Comparison of ENCODE assay signal across 21 cellular contexts in genomic region chr11:12274558-12275197, GRCh38.
DNase-seq lines count a peak whose midpoint lies in the region; ATAC-seq, FAIRE-seq and TF ChIP-seq lines count a peak whose summit lies in the region.
"Had no signal": no experiment of that assay in that cellular context is flagged by ENCODE, and none has a peak within 500 bp of the region (broad histone marks: within the 10 kb centered on the region; RNA-seq: fewer than 3 reads in every experiment).

No MANE protein-coding gene starts in this region.

- no peaks in the 10 kb centered on the region for H3K9me3 ChIP-seq in tibial artery
- H3K9me3 ChIP-seq in esophagus squamous epithelium = no peaks in the 10 kb centered on the region
- H3K9me3 ChIP-seq in kidney (ENCODE audit: control insufficient read depth in 1 of 2, low read length in 2 of 2) = no peaks in the 10 kb centered on the region
- H3K9me3 ChIP-seq: upper lobe of right lung had no signal

- no peaks in the 10 kb centered on the region for H3K36me3 Mint-ChIP-seq in activated naive CD8-positive, alpha-beta T cell treated with anti-CD3 and anti-CD28 coated beads, Interleukin-2, amount 10 ng/mL, durations not matched to agents 7 days and 5 days
- H3K36me3 Mint-ChIP-seq in activated naive CD8-positive, alpha-beta T cell treated with anti-CD3 and anti-CD28 coated beads, Interleukin-2, amount 50 U/mL, for 24 hours (ENCODE audit: low read depth) = no peaks in the 10 kb centered on the region
- H3K36me3 Mint-ChIP-seq: activated naive CD4-positive, alpha-beta T cell treated with anti-CD3 and anti-CD28 coated beads, Interleukin-2, amount 10 ng/mL, durations not matched to agents 7 days and 5 days; mesothelial cell of epicardium; stimulated activated memory B cell treated with anti-CD40 and anti-IgM and Interleukin-4, amounts not matched to agents 10 μg/mL and 1 μg/mL and 100 μg/mL, for 72 hours had no signal

- intact Hi-C loops in tibial artery (cut with DNase I; ENCODE audit: low total_unique reads) (loop anchor here (10.0 kb wide), 2 partner anchors 340 to 460 kb away; no protein-coding TSS in a partner anchor), esophagus squamous epithelium (cut with DNase I) (no loop called here), kidney (cut with DNase I) (loop anchor here (10.0 kb wide), 1 partner anchor 350 kb away; no protein-coding TSS in a partner anchor)

- no peak overlapping the region for H3K27ac ChIP-seq in tibial artery
- H3K27ac ChIP-seq in esophagus squamous epithelium = no peak overlapping the region
- no peak overlapping the region for H3K27ac ChIP-seq in kidney (ENCODE audit: low read depth in 2 of 2, low read length in 2 of 2)
- H3K27ac ChIP-seq: skin epidermis, upper lobe of right lung, VCaP had no signal

- no peak for FAIRE-seq in kidney (lab: Jason Lieb, UNC)
- FAIRE-seq: endometrium, H54 had no signal

- peak; percentile 15 for DNase-seq in activated naive CD8-positive, alpha-beta T cell treated with anti-CD3 and anti-CD28 coated beads, Interleukin-2, amount 10 ng/mL, durations not matched to agents 7 days and 5 days
- no peak for DNase-seq in activated naive CD8-positive, alpha-beta T cell treated with anti-CD3 and anti-CD28 coated beads, Interleukin-2, amount 50 U/mL, for 24 hours
- peak; percentile 55 for DNase-seq in amniotic epithelial cell (ENCODE audit: low read depth)
- peak; percentile 36 for DNase-seq in fibroblast of pulmonary artery (ENCODE audit: low read depth)
- peak; percentile 11 to 49 for DNase-seq in tibial artery
- DNase-seq in esophagus squamous epithelium (lab: John Stamatoyannopoulos, UW) = no peak
- no peak for DNase-seq in kidney
- DNase-seq in SIG-M5 (lab: John Stamatoyannopoulos, UW) = no peak
- DNase-seq: activated naive CD4-positive, alpha-beta T cell treated with anti-CD3 and anti-CD28 coated beads, Interleukin-2, amount 10 ng/mL, durations not matched to agents 7 days and 5 days; GDM1; NCI-H2081 treated with DMSO at 0.1 percent for 48 hours; NCI-H748 treated with DMSO at 0.1 percent for 48 hours; upper lobe of right lung had no signal

- H3K4me3 Mint-ChIP-seq in activated naive CD8-positive, alpha-beta T cell treated with anti-CD3 and anti-CD28 coated beads, Interleukin-2, amount 10 ng/mL, durations not matched to agents 7 days and 5 days = no peak overlapping the region
- H3K4me3 Mint-ChIP-seq in activated naive CD8-positive, alpha-beta T cell treated with anti-CD3 and anti-CD28 coated beads, Interleukin-2, amount 50 U/mL, for 24 hours = no peak overlapping the region
- H3K4me3 Mint-ChIP-seq: activated naive CD4-positive, alpha-beta T cell treated with anti-CD3 and anti-CD28 coated beads, Interleukin-2, amount 10 ng/mL, durations not matched to agents 7 days and 5 days; CD8-positive, alpha-beta memory T cell; mesothelial cell of epicardium; stimulated activated memory B cell treated with anti-CD40 and anti-IgM and Interleukin-4, amounts not matched to agents 10 μg/mL and 1 μg/mL and 100 μg/mL, for 72 hours had no signal

- H3K27me3 ChIP-seq in tibial artery = no peaks in the 10 kb centered on the region
- no peaks in the 10 kb centered on the region for H3K27me3 ChIP-seq in esophagus squamous epithelium
- H3K27me3 ChIP-seq: upper lobe of right lung had no signal

- TF ChIP-seq POLR2A in esophagus squamous epithelium (IDR thresholded peaks at IDR 0.05) = no peak

- H3K4me1 ChIP-seq in tibial artery = peaks cover 0 to 13% (median 9%) of the 10 kb centered on the region in 4 donors
- H3K4me1 ChIP-seq in esophagus squamous epithelium = peaks cover 0 to 7% (median 6%) of the 10 kb centered on the region in 3 donors
- H3K4me1 ChIP-seq in kidney (ENCODE audit: control insufficient read depth in 1 of 2, insufficient read depth in 1 of 2, low read depth in 1 of 2, low read length in 2 of 2) = no peaks in the 10 kb centered on the region

- 88 to 90% methylated on average over 14 of the region's 14 CpGs for WGBS in esophagus squamous epithelium, 2 donors

- H3K27ac Mint-ChIP-seq in activated naive CD8-positive, alpha-beta T cell treated with anti-CD3 and anti-CD28 coated beads, Interleukin-2, amount 10 ng/mL, durations not matched to agents 7 days and 5 days = no peak overlapping the region
- no peak overlapping the region for H3K27ac Mint-ChIP-seq in activated naive CD8-positive, alpha-beta T cell treated with anti-CD3 and anti-CD28 coated beads, Interleukin-2, amount 50 U/mL, for 24 hours
- H3K27ac Mint-ChIP-seq: activated naive CD4-positive, alpha-beta T cell treated with anti-CD3 and anti-CD28 coated beads, Interleukin-2, amount 10 ng/mL, durations not matched to agents 7 days and 5 days; mesothelial cell of epicardium; stimulated activated memory B cell treated with anti-CD40 and anti-IgM and Interleukin-4, amounts not matched to agents 10 μg/mL and 1 μg/mL and 100 μg/mL, for 72 hours had no signal

- POLR2A ChIA-PET in activated naive CD8-positive, alpha-beta T cell treated with anti-CD3 and anti-CD28 coated beads, Interleukin-2, amount 10 ng/mL, durations not matched to agents 7 days and 5 days (lab: Charles Lee) = no interaction called here

- ATAC-seq in activated naive CD8-positive, alpha-beta T cell treated with anti-CD3 and anti-CD28 coated beads, Interleukin-2, amount 10 ng/mL, durations not matched to agents 7 days and 5 days (ENCODE audit: low read depth) = no peak
- ATAC-seq in activated naive CD8-positive, alpha-beta T cell treated with anti-CD3 and anti-CD28 coated beads, Interleukin-2, amount 50 U/mL, for 24 hours = no peak
- ATAC-seq: Panc1; stimulated activated memory B cell treated with anti-CD40 and anti-IgM and Interleukin-4, amounts not matched to agents 10 μg/mL and 1 μg/mL and 100 μg/mL, for 72 hours; upper lobe of right lung had no signal

- H3K36me3 ChIP-seq in tibial artery (no peaks in the 10 kb centered on the region), esophagus squamous epithelium (no peaks in the 10 kb centered on the region), kidney (ENCODE audit: control insufficient read depth in 1 of 2, insufficient read depth in 2 of 2, low read length in 2 of 2) (no peaks in the 10 kb centered on the region)
- H3K36me3 ChIP-seq: upper lobe of right lung had no signal

- H3K4me3 ChIP-seq in fibroblast of pulmonary artery (replicated peaks; ENCODE audit: low read depth, low read length) (no peak overlapping the region), tibial artery (no peak overlapping the region), esophagus squamous epithelium (no peak overlapping the region), kidney (ENCODE audit: low read length in 2 of 2) (no peak overlapping the region)
- H3K4me3 ChIP-seq: skin epidermis, upper lobe of right lung had no signal

- no peaks in the 10 kb centered on the region for H3K27me3 Mint-ChIP-seq in activated naive CD8-positive, alpha-beta T cell treated with anti-CD3 and anti-CD28 coated beads, Interleukin-2, amount 10 ng/mL, durations not matched to agents 7 days and 5 days
- no peaks in the 10 kb centered on the region for H3K27me3 Mint-ChIP-seq in activated naive CD8-positive, alpha-beta T cell treated with anti-CD3 and anti-CD28 coated beads, Interleukin-2, amount 50 U/mL, for 24 hours
- H3K27me3 Mint-ChIP-seq: activated naive CD4-positive, alpha-beta T cell treated with anti-CD3 and anti-CD28 coated beads, Interleukin-2, amount 10 ng/mL, durations not matched to agents 7 days and 5 days; CD8-positive, alpha-beta memory T cell; stimulated activated memory B cell treated with anti-CD40 and anti-IgM and Interleukin-4, amounts not matched to agents 10 μg/mL and 1 μg/mL and 100 μg/mL, for 72 hours had no signal

- TF ChIP-seq CTCF in fibroblast of pulmonary artery (IDR thresholded peaks at IDR 0.05; ENCODE audit: low read length, missing control alignments) (no peak), tibial artery (IDR thresholded peaks at IDR 0.05) (no peak), esophagus squamous epithelium (IDR thresholded peaks at IDR 0.05) (no peak), kidney (IDR thresholded peaks at IDR 0.05; ENCODE audit: borderline replicate concordance, extremely low read depth, insufficient read depth) (no peak)

- H3K9me3 Mint-ChIP-seq in activated naive CD8-positive, alpha-beta T cell treated with anti-CD3 and anti-CD28 coated beads, Interleukin-2, amount 10 ng/mL, durations not matched to agents 7 days and 5 days = no peaks in the 10 kb centered on the region
- H3K9me3 Mint-ChIP-seq in activated naive CD8-positive, alpha-beta T cell treated with anti-CD3 and anti-CD28 coated beads, Interleukin-2, amount 50 U/mL, for 24 hours = no peaks in the 10 kb centered on the region
- H3K9me3 Mint-ChIP-seq: activated naive CD4-positive, alpha-beta T cell treated with anti-CD3 and anti-CD28 coated beads, Interleukin-2, amount 10 ng/mL, durations not matched to agents 7 days and 5 days; CD8-positive, alpha-beta memory T cell; mesothelial cell of epicardium; stimulated activated memory B cell treated with anti-CD40 and anti-IgM and Interleukin-4, amounts not matched to agents 10 μg/mL and 1 μg/mL and 100 μg/mL, for 72 hours had no signal

- H3K9ac ChIP-seq in kidney (ENCODE audit: low read length in 2 of 2) = no peak overlapping the region

- H3K4me1 Mint-ChIP-seq in activated naive CD8-positive, alpha-beta T cell treated with anti-CD3 and anti-CD28 coated beads, Interleukin-2, amount 10 ng/mL, durations not matched to agents 7 days and 5 days = no peaks in the 10 kb centered on the region
- H3K4me1 Mint-ChIP-seq in activated naive CD8-positive, alpha-beta T cell treated with anti-CD3 and anti-CD28 coated beads, Interleukin-2, amount 50 U/mL, for 24 hours = no peaks in the 10 kb centered on the region
- H3K4me1 Mint-ChIP-seq: activated naive CD4-positive, alpha-beta T cell treated with anti-CD3 and anti-CD28 coated beads, Interleukin-2, amount 10 ng/mL, durations not matched to agents 7 days and 5 days; CD8-positive, alpha-beta memory T cell; stimulated activated memory B cell treated with anti-CD40 and anti-IgM and Interleukin-4, amounts not matched to agents 10 μg/mL and 1 μg/mL and 100 μg/mL, for 72 hours had no signal

Comparison
In these comparisons a context has a peak if more than half of its experiments do, and no peak if none do; other contexts are left out.
1. DNase-seq: peak in activated naive CD8-positive, alpha-beta T cell treated with anti-CD3 and anti-CD28 coated beads, Interleukin-2, amount 10 ng/mL, durations not matched to agents 7 days and 5 days (single experiment), amniotic epithelial cell (single experiment), fibroblast of pulmonary artery (single experiment) and tibial artery (2 of 2); none in activated naive CD8-positive, alpha-beta T cell treated with anti-CD3 and anti-CD28 coated beads, Interleukin-2, amount 50 U/mL, for 24 hours (single experiment), esophagus squamous epithelium (single experiment), kidney (single experiment) and SIG-M5 (single experiment).